In the genomic region with DNA sequence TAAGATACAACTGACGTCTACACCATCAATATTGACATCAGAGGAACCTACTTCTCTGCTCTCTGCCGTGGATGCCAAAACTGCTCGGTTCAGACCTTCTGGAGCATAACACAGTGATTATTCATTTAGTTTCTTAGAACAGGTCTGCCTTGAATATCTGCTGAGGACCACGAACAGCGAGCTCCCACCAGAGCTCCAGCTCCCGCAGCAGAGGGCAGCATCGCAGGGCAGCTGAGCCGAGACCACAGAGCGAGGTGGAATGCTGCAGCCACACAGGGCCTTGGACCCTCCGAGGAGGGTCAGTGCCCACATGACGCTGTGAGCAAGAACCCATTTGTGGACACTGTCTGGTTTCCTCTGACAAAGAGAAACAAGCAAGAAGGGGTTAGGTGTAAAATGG, we compare ENCODE assay signal across 21 cellular contexts. TPM values are rescaled to one million over a fixed set of nuclear protein-coding genes. Genes with fewer than 3 reads are reported as not detected.
"Had no signal": no experiment of that assay in that cellular context is flagged by ENCODE, and none has a peak within 500 bp of the region (broad histone marks: within the 10 kb centered on the region; RNA-seq: fewer than 3 reads in every experiment).

No MANE protein-coding gene starts in this region.

- H3K27me3 ChIP-seq: gastroesophageal sphincter, ovary had no signal

- H3K27ac ChIP-seq: brain microvascular endothelial cell, colonic mucosa, gastroesophageal sphincter, heart left ventricle, neural progenitor cell, ovary, psoas muscle, upper lobe of right lung had no signal

- ATAC-seq: gastroesophageal sphincter; heart left ventricle; left ventricle myocardium superior; naive thymus-derived CD4-positive, alpha-beta T cell; psoas muscle; sciatic nerve; stimulated activated effector memory CD8-positive, alpha-beta T cell treated with anti-CD3 and anti-CD28 coated beads, Interleukin-12 subunit alpha, Interleukin-12 subunit beta, amount 100 ng/mL, for 72 hours; upper lobe of right lung had no signal

- H3K27me3 Mint-ChIP-seq: central memory CD8-positive, alpha-beta T cell had no signal

- H3K9me3 ChIP-seq: colonic mucosa, gastroesophageal sphincter, heart left ventricle, ovary, psoas muscle, upper lobe of right lung had no signal

- H3K4me3 ChIP-seq: colonic mucosa, gastroesophageal sphincter, heart left ventricle, neural progenitor cell, ovary, psoas muscle, smooth muscle cell, upper lobe of right lung had no signal

- H3K36me3 ChIP-seq: brain microvascular endothelial cell, colonic mucosa, neural progenitor cell, ovary, upper lobe of right lung had no signal

- H3K4me3 Mint-ChIP-seq: activated T-cell treated with anti-CD3 and anti-CD28 coated beads, Interleukin-2, amount 50 U/mL, for 24 hours; central memory CD8-positive, alpha-beta T cell; naive thymus-derived CD4-positive, alpha-beta T cell; neural progenitor cell; stimulated activated effector memory CD8-positive, alpha-beta T cell treated with anti-CD3 and anti-CD28 coated beads, Interleukin-12 subunit alpha, Interleukin-12 subunit beta, amount 100 ng/mL, for 72 hours had no signal

- DNase-seq: activated CD4-positive, alpha-beta T cell treated with anti-CD3 and anti-CD28 coated beads, Interleukin-2, amount 50 U/mL, for 4 hours; activated naive CD4-positive, alpha-beta T cell treated with anti-CD3 and anti-CD28 coated beads, Interleukin-2, amount 50 U/mL, for 16 hours; activated T-cell treated with anti-CD3 and anti-CD28 coated beads, Interleukin-2, amount 50 U/mL, for 24 hours; brain microvascular endothelial cell; colonic mucosa; kidney glomerular epithelial cell; left ventricle myocardium superior; mesenchymal stem cell; naive thymus-derived CD4-positive, alpha-beta T cell; psoas muscle; stimulated activated CD4-positive, alpha-beta T cell treated with anti-CD3 and anti-CD28 coated beads, Interleukin-4, amount 100 ng/mL, for 24 hours; T-helper 2 cell; upper lobe of right lung had no signal

- H3K9me3 Mint-ChIP-seq: activated T-cell treated with anti-CD3 and anti-CD28 coated beads, Interleukin-2, amount 50 U/mL, for 24 hours; central memory CD8-positive, alpha-beta T cell; stimulated activated effector memory CD8-positive, alpha-beta T cell treated with anti-CD3 and anti-CD28 coated beads, Interleukin-12 subunit alpha, Interleukin-12 subunit beta, amount 100 ng/mL, for 72 hours had no signal

- H3K4me1 ChIP-seq: colonic mucosa, upper lobe of right lung had no signal

- H3K4me1 Mint-ChIP-seq: central memory CD8-positive, alpha-beta T cell; stimulated activated effector memory CD8-positive, alpha-beta T cell treated with anti-CD3 and anti-CD28 coated beads, Interleukin-12 subunit alpha, Interleukin-12 subunit beta, amount 100 ng/mL, for 72 hours had no signal

- H3K36me3 Mint-ChIP-seq: naive thymus-derived CD4-positive, alpha-beta T cell; neural progenitor cell; stimulated activated effector memory CD8-positive, alpha-beta T cell treated with anti-CD3 and anti-CD28 coated beads, Interleukin-12 subunit alpha, Interleukin-12 subunit beta, amount 100 ng/mL, for 72 hours had no signal

RNA-seq across cellular contexts. Expression of gene VIPR2, which starts 6.8 kb away (rescaled TPM):
- total RNA-seq: smooth muscle cell had no signal
- polyA plus RNA-seq: naive thymus-derived CD4-positive, alpha-beta T cell; smooth muscle cell had no signal
